Comparison of ENCODE assay signal across 8 cellular contexts in genomic region chr2:32063310-32064020, GRCh38. TPM values are rescaled to one million over a fixed set of nuclear protein-coding genes. Genes with fewer than 3 reads are reported as not detected.
DNase-seq lines count a peak whose midpoint lies in the region; ATAC-seq and TF ChIP-seq lines count a peak whose summit lies in the region.

Gene SPAST, plus strand, starts transcription at chr2:32063556. Its CDS starts 276 bp downstream, at chr2:32063832.

- peak within 1 kb of the TSS; percentile 88 to 91 for H3K4me3 ChIP-seq in prostate gland
- peak within 1 kb of the TSS; percentile 89 for H3K4me3 ChIP-seq in urinary bladder (ENCODE audit: low read depth, low read length)

- H3K36me3 ChIP-seq in prostate gland (no peaks in the 10 kb centered on the region), urinary bladder (ENCODE audit: insufficient read depth) (no peaks in the 10 kb centered on the region)

- peak within 1 kb of the TSS; percentile 93 for H3K27ac ChIP-seq in angular gyrus (ENCODE audit: low read depth, low read length)
- H3K27ac ChIP-seq in prostate gland: peak within 1 kb of the TSS; percentile 89 to 93
- peak within 1 kb of the TSS; percentile 86 for H3K27ac ChIP-seq in urinary bladder (ENCODE audit: low read depth)

- TF ChIP-seq POLR2A in prostate gland (IDR thresholded peaks at IDR 0.05): peak; percentile 50

- WGBS in prostate gland: under 1% methylated on average over 78 of the region's 79 CpGs
- under 1% methylated on average over 79 of the region's 79 CpGs for WGBS in urinary bladder

- no peaks in the 10 kb centered on the region for H3K9me3 ChIP-seq in prostate gland

- H3K4me1 ChIP-seq in prostate gland (replicated peaks) (no peaks in the 10 kb centered on the region), urinary bladder (ENCODE audit: insufficient read depth) (no peaks in the 10 kb centered on the region)

- TF ChIP-seq CTCF in prostate gland (IDR thresholded peaks at IDR 0.05): peak; percentile 49 to 95 (median 74)

- intact Hi-C loops in left ventricle myocardium superior (cut with micrococcal nuclease) (no loop called here), prostate gland (cut with DNase I) (loop anchor here (1.0 kb wide), 1 partner anchor 54 kb away; no protein-coding TSS in a partner anchor)

- no peaks in the 10 kb centered on the region for H3K27me3 ChIP-seq in prostate gland (replicated peaks; ENCODE audit: insufficient read depth)

- peak; percentile 98 for DNase-seq in NCI-H187 (lab: John Stamatoyannopoulos, UW)
- peak; percentile 91 to 99 (median 96) for DNase-seq in T-helper 2 cell
- DNase-seq in left ventricle myocardium superior: peak; percentile 99
- DNase-seq in prostate gland (ENCODE audit: low spot score): peak; percentile 97

- ATAC-seq in GM18499 (IDR thresholded peaks at IDR 0.05; ENCODE audit: insufficient read depth, unreplicated experiment) (peak; percentile 84), HG02943 (IDR thresholded peaks at IDR 0.05; ENCODE audit: low read depth, unreplicated experiment) (peak; percentile 95), left ventricle myocardium superior (peak; percentile 96)

RNA-seq across cellular contexts. Expression of gene SPAST, which starts in this region (rescaled TPM):
- 10.4 TPM for total RNA-seq in left ventricle myocardium superior
- total RNA-seq in prostate gland: 10 to 100 TPM; 19.4 to 28.1 TPM
- total RNA-seq in urinary bladder: 50.2 TPM
- 6.8 TPM for polyA plus RNA-seq in urinary bladder

Comparison
In these comparisons a context has a peak if more than half of its experiments do, and no peak if none do; other contexts are left out.
1. Peak in every context shown above with its lines: DNase-seq, ATAC-seq, H3K4me3 ChIP-seq and H3K27ac ChIP-seq.